Comparison of ENCODE assay signal across 1 cellular context in genomic region chr17:73255671-73256181, GRCh38.
TF ChIP-seq lines count a peak whose summit lies in the region.

No MANE protein-coding gene starts in this region.

TF ChIP-seq in HepG2, 621 proteins besides CTCF, POLR2A, EP300 and RAD21 (continued from another document and continues in another):
- TF ChIP-seq ZNF142 (CRISPR knock-in tag; IDR thresholded peaks at IDR 0.05) (no peak), NFE2L2 (IDR thresholded peaks at IDR 0.05; ENCODE audit: low read length) (no peak), MTERF4 (CRISPR knock-in tag; IDR thresholded peaks at IDR 0.05) (no peak), ZBTB10 (CRISPR knock-in tag; IDR thresholded peaks at IDR 0.05; ENCODE audit: borderline replicate concordance) (no peak), ZKSCAN5 (CRISPR knock-in tag; IDR thresholded peaks at IDR 0.05) (no peak), IKZF5 (CRISPR knock-in tag; IDR thresholded peaks at IDR 0.05) (peak; percentile 44; the same call in 1 of the 2 replicates), SNAPC5 (CRISPR knock-in tag; IDR thresholded peaks at IDR 0.05; ENCODE audit: borderline replicate concordance) (no peak; the same call in 1 of the 2 replicates), ZNF18 (CRISPR knock-in tag; IDR thresholded peaks at IDR 0.05; ENCODE audit: insufficient replicate concordance) (no peak), THAP7 (CRISPR knock-in tag; IDR thresholded peaks at IDR 0.05) (no peak), ISX (CRISPR knock-in tag; conservative IDR thresholded peaks at IDR 0.05) (no peak), FOXK2 (IDR thresholded peaks at IDR 0.05) (no peak), TERF1 (CRISPR knock-in tag; IDR thresholded peaks at IDR 0.05) (no peak), CBX5 (CRISPR knock-in tag; IDR thresholded peaks at IDR 0.05; ENCODE audit: borderline replicate concordance) (no peak; the same call in 1 of the 2 replicates), PAXIP1 (CRISPR knock-in tag; conservative IDR thresholded peaks at IDR 0.05) (no peak), NFAT5 (CRISPR knock-in tag; IDR thresholded peaks at IDR 0.05) (no peak), ZNF704 (CRISPR knock-in tag; IDR thresholded peaks at IDR 0.05; ENCODE audit: borderline replicate concordance) (no peak), ZNF136 (CRISPR knock-in tag; IDR thresholded peaks at IDR 0.05; ENCODE audit: low read depth) (no peak), KDM2A (CRISPR knock-in tag; IDR thresholded peaks at IDR 0.05; ENCODE audit: borderline replicate concordance, low read depth) (peak; percentile 90), TFDP2 (CRISPR knock-in tag; IDR thresholded peaks at IDR 0.05) (no peak), BHLHE40 (IDR thresholded peaks at IDR 0.05; ENCODE audit: low read length) (peak; percentile 47; the same call in 1 of the 2 replicates), NCOA2 (CRISPR knock-in tag; IDR thresholded peaks at IDR 0.05) (no peak), FOXK1 (CRISPR knock-in tag; IDR thresholded peaks at IDR 0.05; ENCODE audit: borderline replicate concordance, low read depth) (peak; percentile 41; the same call in 1 of the 2 replicates), U2AF2 (IDR thresholded peaks at IDR 0.05; ENCODE audit: low read depth, low read length) (no peak)
